In the genomic region with DNA sequence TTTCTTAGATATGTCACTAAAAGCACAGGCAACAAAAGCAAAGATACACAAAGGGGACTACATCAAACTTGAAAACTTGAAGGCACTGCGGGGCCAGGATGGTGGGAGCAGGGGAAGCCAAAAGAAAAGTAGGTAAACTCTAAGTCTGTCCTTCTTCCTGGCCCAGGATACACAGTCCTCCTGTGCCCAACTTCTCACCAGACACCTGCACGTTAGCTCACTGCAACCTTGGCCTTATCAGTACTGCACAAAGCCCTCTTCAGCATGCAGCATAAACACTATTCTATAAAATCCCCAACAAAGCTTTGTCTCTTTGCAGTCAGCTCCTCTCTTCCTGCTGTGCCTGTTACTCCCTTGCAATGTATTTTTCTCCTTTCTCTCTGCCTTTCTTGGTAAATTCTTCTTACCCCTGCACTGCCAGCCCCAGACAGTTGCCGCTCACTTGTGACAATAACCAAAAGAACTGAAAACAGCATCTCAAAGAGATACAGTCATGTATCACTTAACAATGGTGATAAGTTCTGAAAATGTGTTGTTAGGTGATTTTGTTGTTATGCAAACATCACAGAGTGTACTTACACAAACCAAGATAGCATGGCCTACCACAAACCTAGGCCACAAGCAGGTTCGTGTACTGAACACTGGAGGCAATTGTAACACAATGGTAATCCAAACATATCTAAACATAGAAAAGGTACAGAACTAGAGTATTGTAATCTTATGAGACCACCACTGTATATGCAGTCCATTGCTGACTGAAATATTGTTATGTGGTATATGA, we compare ENCODE assay signal across 16 cellular contexts. TPM values are rescaled to one million over a fixed set of nuclear protein-coding genes. Genes with fewer than 3 reads are reported as not detected.
DNase-seq lines count a peak whose midpoint lies in the region; TF ChIP-seq lines count a peak whose summit lies in the region.
"Had no signal": no experiment of that assay in that cellular context is flagged by ENCODE, and none has a peak within 500 bp of the region (broad histone marks: within the 10 kb centered on the region; RNA-seq: fewer than 3 reads in every experiment).

No MANE protein-coding gene starts in this region.

- H3K9me3 Mint-ChIP-seq in activated T-helper 1 cell treated with anti-CD3 and anti-CD28 coated beads, Interleukin-12 subunit alpha, Interleukin-12 subunit beta, Interleukin-2, Interleukin-4 antibody, amounts not matched to agents 30 ng/mL and 10 ng/mL and 1 ng/mL, durations not matched to agents 14 hours and 24 hours and 36 hours, result no peaks in the 10 kb centered on the region
- H3K9me3 Mint-ChIP-seq in chondrocyte (ENCODE audit: low read depth), result no peaks in the 10 kb centered on the region

- POLR2A ChIA-PET in A673 (lab: Charles Lee; ENCODE audit: low non-redundant PET), result no interaction called here

- H3K27me3 Mint-ChIP-seq in activated T-helper 1 cell treated with anti-CD3 and anti-CD28 coated beads, Interleukin-12 subunit alpha, Interleukin-12 subunit beta, Interleukin-2, Interleukin-4 antibody, amounts not matched to agents 30 ng/mL and 10 ng/mL and 1 ng/mL, durations not matched to agents 14 hours and 24 hours and 36 hours (ENCODE audit: insufficient read depth), result no peaks in the 10 kb centered on the region
- no peaks in the 10 kb centered on the region for H3K27me3 Mint-ChIP-seq in chondrocyte (ENCODE audit: low read depth)
- H3K27me3 Mint-ChIP-seq: activated naive CD8-positive, alpha-beta T cell treated with anti-CD3 and anti-CD28 coated beads for 36 hours; CD4-positive, alpha-beta T cell had no signal

- no TSS peak for BruUV-seq in A673 (replicated peaks; lab: Mats Ljungman, UMichigan)

- peak overlapping the region; percentile 3 for H3K27ac Mint-ChIP-seq in activated T-helper 1 cell treated with anti-CD3 and anti-CD28 coated beads, Interleukin-12 subunit alpha, Interleukin-12 subunit beta, Interleukin-2, Interleukin-4 antibody, amounts not matched to agents 30 ng/mL and 10 ng/mL and 1 ng/mL, durations not matched to agents 14 hours and 24 hours and 36 hours
- no peak overlapping the region for H3K27ac Mint-ChIP-seq in chondrocyte (ENCODE audit: unreplicated experiment)
- H3K27ac Mint-ChIP-seq: activated naive CD8-positive, alpha-beta T cell treated with anti-CD3 and anti-CD28 coated beads for 36 hours; CD4-positive, alpha-beta T cell had no signal

- H3K27me3 ChIP-seq in H7 (ENCODE audit: control insufficient read depth, insufficient read depth, low read length) (no peaks in the 10 kb centered on the region), right atrium auricular region (no peaks in the 10 kb centered on the region), sigmoid colon (no peaks in the 10 kb centered on the region), A673 (replicated peaks; ENCODE audit: insufficient read depth, low read depth, low read length, poor library complexity) (no peaks in the 10 kb centered on the region)
- H3K27me3 ChIP-seq: breast epithelium, gastroesophageal sphincter had no signal

- H3K4me1 ChIP-seq in right atrium auricular region, result peaks cover 0 to 61% of the 10 kb centered on the region in 2 donors
- H3K4me1 ChIP-seq in sigmoid colon, result peaks cover 0 to 42% (median 32%) of the 10 kb centered on the region in 4 donors
- no peaks in the 10 kb centered on the region for H3K4me1 ChIP-seq in A673 (ENCODE audit: insufficient read depth, low read length, poor library complexity, severe bottlenecking)
- H3K4me1 ChIP-seq: breast epithelium had no signal

- TF ChIP-seq EP300 in sigmoid colon (IDR thresholded peaks at IDR 0.05), result no peak

- CTCF ChIA-PET in A673 (lab: Charles Lee), result no interaction called here

- no peaks in the 10 kb centered on the region for H3K36me3 Mint-ChIP-seq in activated T-helper 1 cell treated with anti-CD3 and anti-CD28 coated beads, Interleukin-12 subunit alpha, Interleukin-12 subunit beta, Interleukin-2, Interleukin-4 antibody, amounts not matched to agents 30 ng/mL and 10 ng/mL and 1 ng/mL, durations not matched to agents 14 hours and 24 hours and 36 hours (ENCODE audit: low read depth)
- H3K36me3 Mint-ChIP-seq in chondrocyte (ENCODE audit: low read depth), result peaks cover 1% of the 10 kb centered on the region

- no peaks in the 10 kb centered on the region for H3K4me1 Mint-ChIP-seq in activated T-helper 1 cell treated with anti-CD3 and anti-CD28 coated beads, Interleukin-12 subunit alpha, Interleukin-12 subunit beta, Interleukin-2, Interleukin-4 antibody, amounts not matched to agents 30 ng/mL and 10 ng/mL and 1 ng/mL, durations not matched to agents 14 hours and 24 hours and 36 hours (ENCODE audit: low read depth)
- peaks cover 10% of the 10 kb centered on the region for H3K4me1 Mint-ChIP-seq in chondrocyte (ENCODE audit: low read depth)

- TF ChIP-seq POLR2A in sigmoid colon (IDR thresholded peaks at IDR 0.05), result no peak

- H3K4me3 Mint-ChIP-seq in activated T-helper 1 cell treated with anti-CD3 and anti-CD28 coated beads, Interleukin-12 subunit alpha, Interleukin-12 subunit beta, Interleukin-2, Interleukin-4 antibody, amounts not matched to agents 30 ng/mL and 10 ng/mL and 1 ng/mL, durations not matched to agents 14 hours and 24 hours and 36 hours, result no peak overlapping the region
- no peak overlapping the region for H3K4me3 Mint-ChIP-seq in chondrocyte (ENCODE audit: unreplicated experiment)
- H3K4me3 Mint-ChIP-seq: activated naive CD8-positive, alpha-beta T cell treated with anti-CD3 and anti-CD28 coated beads for 36 hours; CD4-positive, alpha-beta T cell had no signal

- DNase-seq in H7, result peak; percentile 7
- DNase-seq in activated T-helper 1 cell treated with anti-CD3 and anti-CD28 coated beads, Interleukin-12 subunit alpha, Interleukin-12 subunit beta, Interleukin-2, Interleukin-4 antibody, amounts not matched to agents 30 ng/mL and 10 ng/mL and 1 ng/mL, durations not matched to agents 14 hours and 24 hours and 36 hours (ENCODE audit: low spot score), result no peak
- DNase-seq in right atrium auricular region (ENCODE audit: low spot score), result no peak
- no peak for DNase-seq in sigmoid colon
- DNase-seq in chondrocyte (ENCODE audit: low spot score), result no peak
- DNase-seq in A673 (ENCODE audit: low spot score), result no peak
- DNase-seq in NCI-H69 (lab: John Stamatoyannopoulos, UW), result no peak
- DNase-seq: activated naive CD8-positive, alpha-beta T cell treated with anti-CD3 and anti-CD28 coated beads for 36 hours; CD4-positive, alpha-beta T cell; DMS153; NCI-H2029 treated with DMSO at 0.1 percent for 48 hours; NCI-H446 treated with DMSO at 0.1 percent for 48 hours; stimulated activated CD4-positive, alpha-beta T cell treated with anti-CD3 and anti-CD28 coated beads, Interleukin-4, amount 100 ng/mL, for 1 hour; T1000 had no signal

- H3K36me3 ChIP-seq in H7 (replicated peaks; ENCODE audit: control insufficient read depth, insufficient read depth, low read length) (no peaks in the 10 kb centered on the region; the same call in 1 of the 2 replicates), right atrium auricular region (no peaks in the 10 kb centered on the region), sigmoid colon (no peaks in the 10 kb centered on the region), A673 (ENCODE audit: insufficient read depth, low read length, poor library complexity, severe bottlenecking) (no peaks in the 10 kb centered on the region)
- H3K36me3 ChIP-seq: breast epithelium, gastroesophageal sphincter had no signal

- H3K27ac ChIP-seq in right atrium auricular region, result peak overlapping the region; percentile 16 to 59
- H3K27ac ChIP-seq in sigmoid colon, result peak overlapping the region in 3 of 4 donors; percentile 64 to 80 (median 77)
- no peak overlapping the region for H3K27ac ChIP-seq in A673 (ENCODE audit: low read depth, low read length, poor library complexity, severe bottlenecking)
- H3K27ac ChIP-seq: breast epithelium had no signal

- H3K4me3 ChIP-seq in H7 (ENCODE audit: insufficient read depth, low read depth, low read length), result no peak overlapping the region
- no peak overlapping the region for H3K4me3 ChIP-seq in right atrium auricular region
- no peak overlapping the region for H3K4me3 ChIP-seq in sigmoid colon
- H3K4me3 ChIP-seq in A673 (ENCODE audit: low read depth, low read length, poor library complexity, severe bottlenecking), result no peak overlapping the region
- H3K4me3 ChIP-seq: breast epithelium, gastroesophageal sphincter had no signal

- WGBS in sigmoid colon, 2 donors, result 51 to 73% methylated on average over 4 of the region's 4 CpGs

- no peaks in the 10 kb centered on the region for H3K9me3 ChIP-seq in right atrium auricular region
- H3K9me3 ChIP-seq in sigmoid colon, result no peaks in the 10 kb centered on the region
- H3K9me3 ChIP-seq in A673 (ENCODE audit: low read depth, low read length, poor library complexity, severe bottlenecking), result no peaks in the 10 kb centered on the region
- H3K9me3 ChIP-seq: breast epithelium, gastroesophageal sphincter had no signal

- intact Hi-C loops in activated T-helper 1 cell treated with anti-CD3 and anti-CD28 coated beads, Interleukin-12 subunit alpha, Interleukin-12 subunit beta, Interleukin-2, Interleukin-4 antibody, amounts not matched to agents 30 ng/mL and 10 ng/mL and 1 ng/mL, durations not matched to agents 14 hours and 24 hours and 36 hours (cut with micrococcal nuclease), result no loop called here
- intact Hi-C loops in sigmoid colon (cut with DNase I), result loop anchor here (2.0 to 5.0 kb wide), 2 partner anchors 53 to 89 kb away; a partner anchor contains a TSS
- intact Hi-C loops in A673 (cut with micrococcal nuclease; ENCODE audit: unreplicated experiment), result no loop called here

- TF ChIP-seq CTCF in right atrium auricular region (IDR thresholded peaks at IDR 0.05) (no peak), sigmoid colon (IDR thresholded peaks at IDR 0.05) (no peak), chondrocyte (IDR thresholded peaks at IDR 0.05) (no peak), A673 (conservative IDR thresholded peaks at IDR 0.05; ENCODE audit: low read depth, low read length) (no peak)

RNA-seq across cellular contexts. Expression of a gene that starts 51.2 kb away (rescaled TPM):
- 33.7 and 42.6 TPM in 2 replicates for total RNA-seq in H7 (2014; rRNA removed; shearing (Covaris generic))
- 2.0 and 2.5 TPM in 2 replicates for total RNA-seq in activated T-helper 1 cell treated with anti-CD3 and anti-CD28 coated beads, Interleukin-12 subunit alpha, Interleukin-12 subunit beta, Interleukin-2, Interleukin-4 antibody, amounts not matched to agents 30 ng/mL and 10 ng/mL and 1 ng/mL, durations not matched to agents 14 hours and 24 hours and 36 hours
- total RNA-seq in right atrium auricular region (1 to 10 TPM; 3.7 to 4.8 TPM), sigmoid colon (10 to 100 TPM in 2 of 4 donors, 1 to 10 TPM in 2; 9.6 to 19.9 (median 12.8) TPM), chondrocyte (10.6 to 12.3 TPM (median 10.7 TPM) in 3 replicates), A673 (2021) (31.5 and 36.8 TPM in 2 replicates)
- 1 to 10 TPM; 2.4 to 3.8 (median 3.2) TPM for polyA plus RNA-seq in sigmoid colon
